18 cellular contexts compared by ENCODE assay signal in genomic region chr1:17525065-17525464, GRCh38. TPM values are rescaled to one million over a fixed set of nuclear protein-coding genes. Genes with fewer than 3 reads are reported as not detected.
DNase-seq lines count a peak whose midpoint lies in the region; ATAC-seq, FAIRE-seq and TF ChIP-seq lines count a peak whose summit lies in the region.
"Had no signal": no experiment of that assay in that cellular context is flagged by ENCODE, and none has a peak within 500 bp of the region (broad histone marks: within the 10 kb centered on the region; RNA-seq: fewer than 3 reads in every experiment).

No MANE protein-coding gene starts in this region.

- no TSS peak for BruUV-seq in HCT116 (replicated peaks; lab: Mats Ljungman, UMichigan)

- H3K27me3 ChIP-seq in BLaER1 treated with 17β-estradiol and CSF1 and Interleukin-3, amounts not matched to agents 10 nM and 100 nM: no peaks in the 10 kb centered on the region
- H3K27me3 ChIP-seq in HCT116 (ENCODE audit: insufficient read depth, low read length) (no peaks in the 10 kb centered on the region), suprapubic skin (no peaks in the 10 kb centered on the region), stomach (peaks cover 0 to 21% (median 0%) of the 10 kb centered on the region in 3 donors)
- H3K27me3 ChIP-seq: BE2C had no signal

- RAD21 ChIA-PET in HCT116 (lab: Charles Lee; ENCODE audit: low non-redundant PET in 1 of 2, low total read pairs in 2 of 2, uncharacterized antibody in 2 of 2, unreplicated experiment in 2 of 2): no interaction called here

- no peaks in the 10 kb centered on the region for H3K9me3 ChIP-seq in BLaER1 treated with 17β-estradiol and CSF1 and Interleukin-3, amounts not matched to agents 10 nM and 100 nM (replicated peaks in 1 of 11)
- H3K9me3 ChIP-seq in HCT116 (ENCODE audit: control insufficient read depth in 1 of 2, insufficient read depth in 1 of 2, low read depth in 1 of 2, low read length in 2 of 2) (no peaks in the 10 kb centered on the region), suprapubic skin (no peaks in the 10 kb centered on the region), stomach (no peaks in the 10 kb centered on the region), kidney (ENCODE audit: control insufficient read depth in 1 of 2, low read length in 2 of 2) (no peaks in the 10 kb centered on the region)
- H3K9me3 ChIP-seq: BE2C, HAP-1 had no signal

- POLR2A ChIA-PET in HCT116 (lab: Charles Lee): no interaction called here

- CTCF ChIA-PET in HCT116 (lab: Charles Lee): interaction anchor here (1.3 to 1.7 kb wide), 2 partner anchors 17 to 30 kb away, joined by 3 to 4 read pairs; no protein-coding TSS in a partner anchor

- intact Hi-C loops in HCT116 (cut with micrococcal nuclease): no loop called here
- intact Hi-C loops in stomach (cut with DNase I; ENCODE audit: low total_unique reads): no loop called here
- intact Hi-C loops in kidney (cut with DNase I): no loop called here

- H4K20me1 ChIP-seq in BLaER1 treated with 17β-estradiol and CSF1 and Interleukin-3, amounts not matched to agents 10 nM and 100 nM: no peaks in the 10 kb centered on the region
- H4K20me1 ChIP-seq in HCT116 (ENCODE audit: insufficient read depth): no peaks in the 10 kb centered on the region

- no peak for FAIRE-seq in kidney (lab: Jason Lieb, UNC)
- FAIRE-seq: A204.1, GM12878, GM18507, K562 had no signal

- no peak overlapping the region for H2AFZ ChIP-seq in HCT116 (ENCODE audit: low read depth, low read length, poor library complexity, severe bottlenecking)

- H3K4me3 ChIP-seq in BLaER1 treated with 17β-estradiol and CSF1 and Interleukin-3, amounts not matched to agents 10 nM and 100 nM: no peak overlapping the region
- H3K4me3 ChIP-seq in HCT116 (replicated peaks in 1 of 2; ENCODE audit: low read depth in 1 of 2, low read length in 2 of 2) (no peak overlapping the region), suprapubic skin (no peak overlapping the region), stomach (no peak overlapping the region), kidney (ENCODE audit: low read length in 2 of 2) (no peak overlapping the region)
- H3K4me3 ChIP-seq: GM12878, HAP-1, K562 had no signal

- no peak for TF ChIP-seq CTCF in HCT116 (IDR thresholded peaks at IDR 0.05 in 2 of 3, conservative IDR thresholded peaks at IDR 0.05 in 1 of 3; ENCODE audit: borderline replicate concordance in 1 of 3, insufficient read depth in 1 of 3, low read depth in 2 of 3, low read length in 2 of 3)
- TF ChIP-seq CTCF in suprapubic skin (IDR thresholded peaks at IDR 0.05): no peak
- TF ChIP-seq CTCF in stomach (IDR thresholded peaks at IDR 0.05): no peak
- TF ChIP-seq CTCF in GM10266 (IDR thresholded peaks at IDR 0.05; ENCODE audit: control insufficient read depth, insufficient read depth, low read depth, missing control alignments): no peak
- no peak for TF ChIP-seq CTCF in kidney (IDR thresholded peaks at IDR 0.05; ENCODE audit: borderline replicate concordance, extremely low read depth, insufficient read depth)

- WGBS in suprapubic skin: 56% methylated on average over 6 of the region's 6 CpGs
- WGBS in stomach, 5 donors: 51 to 80% (median 60%) methylated on average over 6 of the region's 6 CpGs

- TF ChIP-seq POLR2A in HCT116 (IDR thresholded peaks at IDR 0.05; ENCODE audit: borderline replicate concordance, extremely low read depth, insufficient read depth, insufficient read length): no peak
- TF ChIP-seq POLR2A in suprapubic skin (IDR thresholded peaks at IDR 0.05): no peak
- TF ChIP-seq POLR2A in stomach (IDR thresholded peaks at IDR 0.05): no peak

- no peak for TF ChIP-seq RAD21 in HCT116 (IDR thresholded peaks at IDR 0.05; ENCODE audit: low read depth)

- no peaks in the 10 kb centered on the region for H3K9me2 ChIP-seq in HCT116 (ENCODE audit: insufficient read depth)

- H3K4me2 ChIP-seq in BLaER1 treated with 17β-estradiol and CSF1 and Interleukin-3, amounts not matched to agents 10 nM and 100 nM: peak overlapping the region in 8 of 11 experiments; percentile 23 to 55 (median 44); a peak in 11 of 22 replicates
- peak overlapping the region; percentile 21; the same call in 1 of the 2 replicates for H3K4me2 ChIP-seq in HCT116 (ENCODE audit: low read length)

- no peaks in the 10 kb centered on the region for H3K79me2 ChIP-seq in HCT116 (ENCODE audit: insufficient read depth, low read length)

- ATAC-seq in HCT116: no peak
- ATAC-seq: GM12878, K562 had no signal

- TF ChIP-seq EP300 in suprapubic skin (IDR thresholded peaks at IDR 0.05): no peak
- no peak for TF ChIP-seq EP300 in stomach (IDR thresholded peaks at IDR 0.05)

- peaks cover 0 to 22% (median 10%) of the 10 kb centered on the region in 10 experiments; a peak in 13 of 20 replicates for H3K4me1 ChIP-seq in BLaER1 treated with 17β-estradiol and CSF1 and Interleukin-3, amounts not matched to agents 10 nM and 100 nM
- peaks cover 64 to 98% of the 10 kb centered on the region in 2 experiments for H3K4me1 ChIP-seq in HCT116 (ENCODE audit: control insufficient read depth in 1 of 2, insufficient read depth in 2 of 2, low read length in 2 of 2)
- peaks cover 50% of the 10 kb centered on the region for H3K4me1 ChIP-seq in suprapubic skin
- peaks cover 0 to 35% (median 7%) of the 10 kb centered on the region in 4 donors for H3K4me1 ChIP-seq in stomach
- H3K4me1 ChIP-seq in kidney (ENCODE audit: control insufficient read depth in 1 of 2, insufficient read depth in 1 of 2, low read depth in 1 of 2, low read length in 2 of 2): peaks cover 10% of the 10 kb centered on the region in 2 donors
- H3K4me1 ChIP-seq: BE2C, HAP-1 had no signal

- H3K9ac ChIP-seq in BLaER1 treated with 17β-estradiol and CSF1 and Interleukin-3, amounts not matched to agents 10 nM and 100 nM: no peak overlapping the region
- no peak overlapping the region for H3K9ac ChIP-seq in HCT116 (ENCODE audit: low read length)
- H3K9ac ChIP-seq in kidney (ENCODE audit: low read length in 2 of 2): peak overlapping the region in 1 of 2 donors; percentile 23

- no peak for DNase-seq in HCT116 (ENCODE audit: low read depth, low spot score)
- peak; percentile 69 for DNase-seq in left kidney (ENCODE audit: low read depth, low spot score)
- no peak for DNase-seq in suprapubic skin (ENCODE audit: low spot score in 2 of 2)
- DNase-seq in stomach: no peak
- no peak for DNase-seq in GM10266 (ENCODE audit: extremely low spot score)
- no peak for DNase-seq in kidney
- DNase-seq: BE2C; CD8-positive, alpha-beta memory T cell; DMS 273 treated with DMSO at 0.1 percent for 48 hours; GOT3; HFFc6 had no signal

- no peak overlapping the region for H3K27ac ChIP-seq in BLaER1 treated with 17β-estradiol and CSF1 and Interleukin-3, amounts not matched to agents 10 nM and 100 nM
- H3K27ac ChIP-seq in HCT116 (ENCODE audit: low read depth, low read length): no peak overlapping the region
- peak overlapping the region; percentile 40 for H3K27ac ChIP-seq in suprapubic skin
- no peak overlapping the region for H3K27ac ChIP-seq in stomach
- H3K27ac ChIP-seq in kidney (ENCODE audit: low read depth in 2 of 2, low read length in 2 of 2): peak overlapping the region in 1 of 2 donors; percentile 76
- H3K27ac ChIP-seq: HL-60 had no signal

- H3K36me3 ChIP-seq in BLaER1 treated with 17β-estradiol and CSF1 and Interleukin-3, amounts not matched to agents 10 nM and 100 nM: no peaks in the 10 kb centered on the region
- H3K36me3 ChIP-seq in HCT116 (ENCODE audit: control insufficient read depth in 1 of 2, insufficient read depth in 2 of 2, low read length in 2 of 2) (no peaks in the 10 kb centered on the region), suprapubic skin (no peaks in the 10 kb centered on the region), stomach (no peaks in the 10 kb centered on the region), kidney (ENCODE audit: control insufficient read depth in 1 of 2, insufficient read depth in 2 of 2, low read length in 2 of 2) (no peaks in the 10 kb centered on the region)
- H3K36me3 ChIP-seq: BE2C, HAP-1 had no signal

TF ChIP-seq in HCT116, 20 proteins besides CTCF, POLR2A, EP300 and RAD21:
- no peak for TF ChIP-seq ELF1 (IDR thresholded peaks at IDR 0.05; ENCODE audit: borderline replicate concordance, low read depth)
- no peak for TF ChIP-seq FOSL1 (IDR thresholded peaks at IDR 0.05; ENCODE audit: low read depth)

RNA-seq across cellular contexts. Expression of gene ARHGEF10L, which starts 14.4 kb away (rescaled TPM):
- total RNA-seq in HCT116 (2021; ENCODE audit: unreplicated experiment): 14.7 TPM
- 16.1 and 20.4 TPM in 2 replicates for polyA plus RNA-seq in HCT116 (2012)
- total RNA-seq in suprapubic skin: 100 to 1,000 TPM in 1 of 4 donors, 10 to 100 TPM in 3; 65.0 to 136 (median 94.1) TPM
- total RNA-seq in stomach: 100 to 1,000 TPM in 2 of 5 donors, 10 to 100 TPM in 3; 24.2 to 329 (median 75.4) TPM
- polyA plus RNA-seq in stomach: 10 to 100 TPM; 15.4 to 49.2 (median 22.5) TPM
- total RNA-seq in kidney: 91.9 TPM
- 40.8 TPM for polyA plus RNA-seq in kidney (ENCODE audit: insufficient read depth, low read depth, low replicate concordance)
- polyA plus RNA-seq: CD8-positive, alpha-beta memory T cell; K562 had no signal
